ENCODE assay signal across 13 cellular contexts in genomic region chr2:130451278-130451677, GRCh38. TPM values are rescaled to one million over a fixed set of nuclear protein-coding genes. Genes with fewer than 3 reads are reported as not detected.
"Had no signal": no experiment of that assay in that cellular context is flagged by ENCODE, and none has a peak within 500 bp of the region (broad histone marks: within the 10 kb centered on the region; RNA-seq: fewer than 3 reads in every experiment).

No MANE protein-coding gene starts in this region.

RNA-seq across cellular contexts. Expression of gene POTEI, which starts 57.9 kb away (rescaled TPM):
- total RNA-seq: activated B cell treated with CpG ODN at 0.5 μM for 24 hours; activated CD4-positive, alpha-beta memory T cell treated with anti-CD3 and anti-CD28 coated beads for 36 hours; activated CD4-positive, alpha-beta T cell treated with anti-CD3 and anti-CD28 coated beads, Interleukin-2, amount 10 ng/mL, durations not matched to agents 24 days and 14 days; activated CD8-positive, alpha-beta memory T cell treated with anti-CD3 and anti-CD28 coated beads for 36 hours; activated CD8-positive, alpha-beta T cell treated with anti-CD3 and anti-CD28 coated beads for 36 hours; activated naive CD4-positive, alpha-beta T cell treated with anti-CD3 and anti-CD28 coated beads for 36 hours; activated naive CD4-positive, alpha-beta T cell treated with anti-CD3 and anti-CD28 coated beads, Interleukin-2, amount 50 U/mL, for 72 hours; activated naive CD8-positive, alpha-beta T cell treated with anti-CD3 and anti-CD28 coated beads for 36 hours; activated T-cell treated with anti-CD3 and anti-CD28 coated beads, Interleukin-2, amount 50 U/mL, for 4 hours; activated T-cell treated with anti-CD3 and anti-CD28 coated beads, Interleukin-2, amount 50 U/mL, for 72 hours; activated T-helper 1 cell treated with anti-CD3 and anti-CD28 coated beads, Interleukin-12 subunit alpha, Interleukin-12 subunit beta, Interleukin-2, Interleukin-4 antibody, amounts not matched to agents 30 ng/mL and 10 ng/mL and 1 ng/mL, durations not matched to agents 14 hours and 24 hours and 36 hours; activated T-helper 17 cell treated with anti-CD3 and anti-CD28 coated beads, Interleukin-2, amount 50 U/mL, for 72 hours had no signal
- polyA plus RNA-seq: aorta had no signal
